Comparison of ENCODE assay signal across 14 cellular contexts in the genomic region with DNA sequence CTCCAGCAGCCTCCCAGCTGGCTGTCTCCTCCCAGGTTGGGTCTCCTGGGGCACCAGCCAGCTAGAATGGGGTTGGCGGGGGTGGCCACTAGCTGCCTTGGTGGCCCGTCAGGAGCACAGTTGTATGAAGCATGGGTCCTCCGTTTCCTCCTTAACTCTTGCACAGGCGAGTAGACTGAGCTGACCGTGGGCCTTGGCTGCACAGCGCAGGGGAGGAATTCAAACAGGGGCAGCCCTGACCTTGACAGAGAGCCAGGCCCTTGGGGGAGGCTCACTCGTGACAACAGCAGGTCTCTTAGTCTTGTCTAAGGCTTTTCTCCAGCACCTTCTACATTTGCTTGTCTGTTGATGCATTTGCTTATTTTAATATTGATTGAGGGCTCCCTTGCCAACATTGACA.
"Had no signal": no experiment of that assay in that cellular context is flagged by ENCODE, and none has a peak within 500 bp of the region (broad histone marks: within the 10 kb centered on the region; RNA-seq: fewer than 3 reads in every experiment).

No MANE protein-coding gene starts in this region.

- H3K4me3 ChIP-seq: dorsolateral prefrontal cortex, lung, sigmoid colon, thoracic aorta, tibial nerve, vagina had no signal

- H3K9me3 Mint-ChIP-seq: memory B cell; naive B cell; natural killer cell treated with Interleukin-12 subunit alpha and Interleukin-12 subunit beta and Interleukin-15 and Interleukin-18, amount 100 ng/mL, for 72 hours; neural crest cell; stimulated activated effector memory CD8-positive, alpha-beta T cell treated with anti-CD3 and anti-CD28 coated beads, Interleukin-12 subunit alpha, Interleukin-12 subunit beta, amount 100 ng/mL, for 72 hours had no signal

- H3K27me3 ChIP-seq: dorsolateral prefrontal cortex, neutrophil, sigmoid colon, tibial nerve, vagina had no signal

- H3K9me3 ChIP-seq: neutrophil, sigmoid colon, thoracic aorta, tibial nerve, vagina had no signal

- H3K27me3 Mint-ChIP-seq: memory B cell; naive B cell; natural killer cell treated with Interleukin-12 subunit alpha and Interleukin-12 subunit beta and Interleukin-15 and Interleukin-18, amount 100 ng/mL, for 72 hours; progenitor cell of endocrine pancreas had no signal

- DNase-seq: dorsolateral prefrontal cortex, naive B cell, sigmoid colon had no signal

- ATAC-seq: natural killer cell treated with Interleukin-12 subunit alpha and Interleukin-12 subunit beta and Interleukin-15 and Interleukin-18, amount 100 ng/mL, for 72 hours had no signal

- H3K4me1 ChIP-seq: parathyroid adenoma, sigmoid colon, tibial nerve had no signal

- H3K27ac ChIP-seq: neutrophil, parathyroid adenoma, sigmoid colon, thoracic aorta, tibial nerve, vagina had no signal

- H3K27ac Mint-ChIP-seq: memory B cell; progenitor cell of endocrine pancreas; stimulated activated effector memory CD8-positive, alpha-beta T cell treated with anti-CD3 and anti-CD28 coated beads, Interleukin-12 subunit alpha, Interleukin-12 subunit beta, amount 100 ng/mL, for 72 hours had no signal

- H3K4me1 Mint-ChIP-seq: neural crest cell had no signal

- H3K4me3 Mint-ChIP-seq: memory B cell; natural killer cell treated with Interleukin-12 subunit alpha and Interleukin-12 subunit beta and Interleukin-15 and Interleukin-18, amount 100 ng/mL, for 72 hours; neural crest cell; stimulated activated effector memory CD8-positive, alpha-beta T cell treated with anti-CD3 and anti-CD28 coated beads, Interleukin-12 subunit alpha, Interleukin-12 subunit beta, amount 100 ng/mL, for 72 hours had no signal

- H3K36me3 Mint-ChIP-seq: natural killer cell treated with Interleukin-12 subunit alpha and Interleukin-12 subunit beta and Interleukin-15 and Interleukin-18, amount 100 ng/mL, for 72 hours had no signal
